1 cellular context compared by ENCODE assay signal in genomic region chr20:25247666-25248500, GRCh38.
TF ChIP-seq lines count a peak whose summit lies in the region.

PYGB (plus strand) TSS chr20:25248085; CDS start chr20:25248179, 94 bp downstream.

TF ChIP-seq in WTC11, 78 proteins besides CTCF, POLR2A, EP300 and RAD21 (continued from another document):
- TF ChIP-seq TEAD1 (CRISPR knock-in tag; IDR thresholded peaks at IDR 0.05) (peak; percentile 73; the same call in 1 of the 2 replicates), SMAD3 (CRISPR knock-in tag; IDR thresholded peaks at IDR 0.05; ENCODE audit: borderline replicate concordance) (peak; percentile 79; the same call in 1 of the 2 replicates), ARID4B (CRISPR knock-in tag; IDR thresholded peaks at IDR 0.05; ENCODE audit: borderline replicate concordance) (peak; percentile 82; the same call in 1 of the 2 replicates), ZNF281 (CRISPR knock-in tag; IDR thresholded peaks at IDR 0.05) (no peak), NFE2L1 (CRISPR knock-in tag; IDR thresholded peaks at IDR 0.05) (peak; percentile 78; the same call in 1 of the 2 replicates), GTF2I (CRISPR knock-in tag; conservative IDR thresholded peaks at IDR 0.05) (no peak), TP53 (CRISPR knock-in tag; IDR thresholded peaks at IDR 0.05) (no peak), KAT7 (CRISPR knock-in tag; IDR thresholded peaks at IDR 0.05; ENCODE audit: borderline replicate concordance) (peak; percentile 41; the same call in 1 of the 2 replicates), ZNF138 (CRISPR knock-in tag; conservative IDR thresholded peaks at IDR 0.05) (0 out of 2 replicates have a peak, but pooled peaks have one; percentile 44), PREB (CRISPR knock-in tag; IDR thresholded peaks at IDR 0.05; ENCODE audit: borderline replicate concordance) (0 out of 2 replicates have a peak, but pooled peaks have one; percentile 9), IRF1 (CRISPR knock-in tag; IDR thresholded peaks at IDR 0.05) (0 out of 2 replicates have a peak, but pooled peaks have one; percentile 65), ZNF425 (CRISPR knock-in tag; conservative IDR thresholded peaks at IDR 0.05) (no peak), FOXP1 (CRISPR knock-in tag; IDR thresholded peaks at IDR 0.05; ENCODE audit: borderline replicate concordance) (peak; percentile 47; the same call in 1 of the 2 replicates), E2F5 (CRISPR knock-in tag; IDR thresholded peaks at IDR 0.05) (peak; percentile 73; the same call in 1 of the 2 replicates), ZNF423 (CRISPR knock-in tag; IDR thresholded peaks at IDR 0.05) (peak; percentile 91; the same call in 1 of the 2 replicates), FOXK1 (CRISPR knock-in tag; IDR thresholded peaks at IDR 0.05) (peak; percentile 12; the same call in 1 of the 2 replicates), HMGXB4 (CRISPR knock-in tag; IDR thresholded peaks at IDR 0.05) (peak; percentile 36; the same call in 1 of the 2 replicates), FOXP4 (CRISPR knock-in tag; IDR thresholded peaks at IDR 0.05) (peak; percentile 74), ZNF219 (CRISPR knock-in tag; IDR thresholded peaks at IDR 0.05; ENCODE audit: borderline replicate concordance) (0 out of 2 replicates have a peak, but pooled peaks have one; percentile 6), MYBL2 (CRISPR knock-in tag; IDR thresholded peaks at IDR 0.05) (peak; percentile 80), GRHL2 (CRISPR knock-in tag; IDR thresholded peaks at IDR 0.05; ENCODE audit: insufficient replicate concordance, severe bottlenecking) (no peak), OVOL2 (CRISPR knock-in tag; IDR thresholded peaks at IDR 0.05; ENCODE audit: borderline replicate concordance) (no peak)
TF ChIP-seq in WTC11: peak in this region for 25.
